In the genomic region with DNA sequence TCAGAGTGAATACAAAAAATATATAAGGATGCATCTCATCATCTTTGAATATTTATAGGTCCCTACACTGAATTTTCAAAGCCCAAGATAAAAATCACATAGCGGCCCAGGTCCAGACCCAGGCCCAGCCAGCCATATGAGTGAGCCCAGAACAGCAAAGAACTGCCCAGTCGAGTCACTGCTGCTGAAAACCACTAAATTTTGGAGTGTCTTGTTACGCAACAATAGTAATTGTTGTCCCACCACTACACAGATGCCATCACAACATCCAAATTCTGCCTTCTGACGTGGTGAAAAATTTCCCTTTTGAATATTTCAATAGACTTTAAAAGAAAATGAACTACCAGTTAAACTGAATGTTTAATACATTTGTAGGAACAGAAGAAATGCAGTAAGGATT, we compare ENCODE assay signal across 21 cellular contexts. TPM values are rescaled to one million over a fixed set of nuclear protein-coding genes. Genes with fewer than 3 reads are reported as not detected.
DNase-seq lines count a peak whose midpoint lies in the region; ATAC-seq, FAIRE-seq and TF ChIP-seq lines count a peak whose summit lies in the region.
"Had no signal": no experiment of that assay in that cellular context is flagged by ENCODE, and none has a peak within 500 bp of the region (broad histone marks: within the 10 kb centered on the region; RNA-seq: fewer than 3 reads in every experiment).

No MANE protein-coding gene starts in this region.

- no peak for TF ChIP-seq RAD21 in HepG2 (CRISPR knock-in tag; IDR thresholded peaks at IDR 0.05)

- H3K27ac ChIP-seq in HepG2 (ENCODE audit: extremely low read length, insufficient read depth, low read length) (no peak overlapping the region), right lobe of liver (no peak overlapping the region)
- H3K27ac ChIP-seq: BLaER1, SJSA1 had no signal

- ATAC-seq in HepG2, result no peak
- ATAC-seq in right lobe of liver, result no peak
- ATAC-seq: GM12878 had no signal

- no peaks in the 10 kb centered on the region for H3K9me3 ChIP-seq in HepG2 (ENCODE audit: low read length)
- no peaks in the 10 kb centered on the region for H3K9me3 ChIP-seq in right lobe of liver
- H3K9me3 ChIP-seq: BLaER1, MG63 had no signal

- TF ChIP-seq POLR2A in HepG2 (IDR thresholded peaks at IDR 0.05; ENCODE audit: insufficient read depth in 1 of 2, low read depth in 2 of 2, low read length in 2 of 2) (no peak), right lobe of liver (IDR thresholded peaks at IDR 0.05) (no peak)

- H3K36me3 ChIP-seq in HepG2 (replicated peaks in 1 of 2; ENCODE audit: control insufficient read depth in 1 of 2, insufficient read depth in 2 of 2, low read length in 2 of 2), result peaks cover 2 to 17% of the 10 kb centered on the region in 2 experiments; a peak in 3 of 5 replicates
- H3K36me3 ChIP-seq in right lobe of liver, result peaks cover 0 to 47% (median 15%) of the 10 kb centered on the region in 4 donors

- TF ChIP-seq CTCF in HepG2 (CRISPR knock-in tag; IDR thresholded peaks at IDR 0.05) (no peak), right lobe of liver (IDR thresholded peaks at IDR 0.05) (no peak), fibroblast of pulmonary artery (IDR thresholded peaks at IDR 0.05; ENCODE audit: low read length, missing control alignments) (no peak)

- 90% methylated on average over 4 of the region's 4 CpGs for WGBS in HepG2 (ENCODE audit: low lambda C conversion rate)
- 82% methylated on average over 4 of the region's 4 CpGs for WGBS in right lobe of liver (ENCODE audit: insufficient coverage, low coverage, low lambda C conversion rate, missing lambda C conversion rate)

- H3K4me3 ChIP-seq in HepG2 (replicated peaks in 1 of 3; ENCODE audit: insufficient read depth in 1 of 3, low read depth in 2 of 3, low read length in 3 of 3) (no peak overlapping the region), right lobe of liver (no peak overlapping the region), fibroblast of pulmonary artery (replicated peaks; ENCODE audit: low read depth, low read length) (no peak overlapping the region)
- H3K4me3 ChIP-seq: BLaER1, GM12878, MG63, SJSA1 had no signal

- DNase-seq in HepG2 (ENCODE audit: low spot score) (no peak), right lobe of liver (no peak), MV-4-11 (lab: John Stamatoyannopoulos, UW) (peak; percentile 23), fibroblast of pulmonary artery (ENCODE audit: low read depth) (peak; percentile 39), amniotic stem cell (lab: John Stamatoyannopoulos, UW) (no peak), NCI-H1048 (lab: John Stamatoyannopoulos, UW) (no peak)
- no peak for DNase-seq in activated naive CD4-positive, alpha-beta T cell (lab: John Stamatoyannopoulos, UW)
- DNase-seq: CD8-positive, alpha-beta memory T cell; DMS53; EL; HCEC 1CT; Kasumi-1; MG63; NCI-H1417 treated with DMSO at 0.1 percent for 48 hours; NCI-H1930; NCI-H526 had no signal

- in situ Hi-C loops in HepG2 (cut with HindIII; ENCODE audit: extremely low pct_ligation_motif_present, low pct_unique_long_range_greater_than_20kb), result no loop called here

- intact Hi-C loops in HepG2 (cut with micrococcal nuclease; ENCODE audit: unreplicated experiment), result no loop called here
- intact Hi-C loops in right lobe of liver (cut with DNase I), result no loop called here

- no TSS peak for BruUV-seq in HepG2 (replicated peaks; lab: Mats Ljungman, UMichigan)

- H3K79me2 ChIP-seq in HepG2 (ENCODE audit: insufficient read depth, low read length), result peaks cover 16% of the 10 kb centered on the region

- no peak for FAIRE-seq in HepG2 (lab: Jason Lieb, UNC)
- FAIRE-seq: A204.1, GM12878, GM19239 had no signal

- H3K4me1 ChIP-seq in HepG2 (ENCODE audit: insufficient read depth, low read length) (no peaks in the 10 kb centered on the region), right lobe of liver (peaks cover 0 to 12% (median 0%) of the 10 kb centered on the region in 4 donors)

- H2AFZ ChIP-seq in HepG2 (ENCODE audit: low read length), result no peak overlapping the region

- H3K27me3 ChIP-seq in HepG2 (ENCODE audit: control insufficient read depth in 1 of 2, insufficient read depth in 2 of 2, low read length in 2 of 2) (no peaks in the 10 kb centered on the region), right lobe of liver (no peaks in the 10 kb centered on the region)
- H3K27me3 ChIP-seq: BLaER1, MG63, SJSA1 had no signal

- TF ChIP-seq EP300 in HepG2 (IDR thresholded peaks at IDR 0.05; ENCODE audit: low read depth in 2 of 2, low read length in 2 of 2), result no peak
- no peak for TF ChIP-seq EP300 in HepG2 (CRISPR knock-in tag; IDR thresholded peaks at IDR 0.05; ENCODE audit: borderline replicate concordance)

- POLR2A ChIA-PET in HepG2 (lab: Yijun Ruan, JAX), result no interaction called here

- no peaks in the 10 kb centered on the region for H4K20me1 ChIP-seq in HepG2 (ENCODE audit: insufficient read depth, low read length)
- H4K20me1 ChIP-seq: BLaER1 had no signal

- CTCF ChIA-PET in HepG2 (lab: Yijun Ruan, JAX; ENCODE audit: low intra/inter-chr PET ratio, low total read pairs), result no interaction called here

- H3K9ac ChIP-seq in HepG2 (ENCODE audit: insufficient read depth, low read depth, low read length), result no peak overlapping the region
- H3K9ac ChIP-seq: BLaER1 had no signal

- H3K4me2 ChIP-seq in HepG2 (ENCODE audit: low read depth, low read length), result no peak overlapping the region
- H3K4me2 ChIP-seq: BLaER1 had no signal

RNA-seq across cellular contexts. Expression of a gene that starts 5.7 kb away (rescaled TPM):
- total RNA-seq in HepG2 (2016; rRNA removed; fragmentation: Illumina TruSeq; extraction: Trizol) (14.5 and 20.6 TPM in 2 replicates), right lobe of liver (10 to 100 TPM; 24.8 to 41.1 (median 31.1) TPM)
- total RNA-seq in HepG2 (2016; cell fraction: cytosol; rRNA removed; fragmentation: Illumina TruSeq; extraction: Trizol; ENCODE audit: low read depth), result 21.3 and 22.8 TPM in 2 replicates
- total RNA-seq in HepG2 (2016; cell fraction: insoluble cytoplasmic fraction; rRNA removed; fragmentation: Illumina TruSeq; extraction: Trizol), result 14.0 and 23.8 TPM in 2 replicates
- total RNA-seq in HepG2 (2016; cell fraction: membrane; rRNA removed; fragmentation: Illumina TruSeq; extraction: Trizol), result 32.7 and 32.8 TPM in 2 replicates
- 15.0 and 16.4 TPM in 2 replicates for total RNA-seq in HepG2 (2016; cell fraction: nucleus; rRNA removed; fragmentation: Illumina TruSeq; extraction: Trizol)
- 15.9 and 17.6 TPM in 2 replicates for polyA plus RNA-seq in HepG2 (2011; rRNA removed)
- 13.2 and 14.2 TPM in 2 replicates for polyA plus RNA-seq in HepG2 (2011; cell fraction: cytosol; rRNA removed)
- polyA plus RNA-seq in HepG2 (2011; cell fraction: nucleus; rRNA removed), result 6.4 and 8.7 TPM in 2 replicates
- polyA plus RNA-seq in HepG2 (2012), result 18.8 and 20.4 TPM in 2 replicates
- polyA plus RNA-seq in HepG2 (2016; cell fraction: cytosol; fragmentation: Illumina TruSeq; extraction: Trizol; ENCODE audit: low read depth), result 55.4 and 58.2 TPM in 2 replicates
- 18.5 and 25.1 TPM in 2 replicates for polyA plus RNA-seq in HepG2 (2016; cell fraction: insoluble cytoplasmic fraction; fragmentation: Illumina TruSeq; extraction: Trizol; ENCODE audit: low read depth)
- polyA plus RNA-seq in HepG2 (2016; cell fraction: membrane; fragmentation: Illumina TruSeq; extraction: Trizol; ENCODE audit: low read depth), result 45.4 and 46.0 TPM in 2 replicates
- polyA plus RNA-seq in HepG2 (2016; cell fraction: nucleus; fragmentation: Illumina TruSeq; extraction: Trizol; ENCODE audit: insufficient read depth, low read depth), result 26.2 and 28.8 TPM in 2 replicates
- polyA minus RNA-seq in HepG2 (2011; rRNA and poly(A)+ RNA removed; ENCODE audit: low replicate concordance), result 1.9 and 3.2 TPM in 2 replicates
- polyA minus RNA-seq in HepG2 (2011; cell fraction: cytosol; rRNA and poly(A)+ RNA removed), result 4.7 and 6.5 TPM in 2 replicates
- polyA minus RNA-seq in HepG2 (2011; cell fraction: nucleus; rRNA and poly(A)+ RNA removed), result 4.4 and 6.7 TPM in 2 replicates

RNA-seq across cellular contexts. Expression of a gene that starts 10.9 kb away (rescaled TPM):
- total RNA-seq in HepG2 (2016; rRNA removed; fragmentation: Illumina TruSeq; extraction: Trizol), result 2,087 and 2,639 TPM in 2 replicates
- total RNA-seq in HepG2 (2016; cell fraction: cytosol; rRNA removed; fragmentation: Illumina TruSeq; extraction: Trizol; ENCODE audit: low read depth), result 3,110 and 3,287 TPM in 2 replicates
- 2,077 and 2,707 TPM in 2 replicates for total RNA-seq in HepG2 (2016; cell fraction: insoluble cytoplasmic fraction; rRNA removed; fragmentation: Illumina TruSeq; extraction: Trizol)
- total RNA-seq in HepG2 (2016; cell fraction: membrane; rRNA removed; fragmentation: Illumina TruSeq; extraction: Trizol), result 4,915 and 4,916 TPM in 2 replicates
- total RNA-seq in HepG2 (2016; cell fraction: nucleus; rRNA removed; fragmentation: Illumina TruSeq; extraction: Trizol), result 764 and 826 TPM in 2 replicates
- polyA plus RNA-seq in HepG2 (2011; rRNA removed), result 3,818 and 4,133 TPM in 2 replicates
- polyA plus RNA-seq in HepG2 (2011; cell fraction: cytosol; rRNA removed), result 4,012 and 4,835 TPM in 2 replicates
- 824 and 1,042 TPM in 2 replicates for polyA plus RNA-seq in HepG2 (2011; cell fraction: nucleus; rRNA removed)
- 3,914 and 4,724 TPM in 2 replicates for polyA plus RNA-seq in HepG2 (2012)
- 4,104 and 4,147 TPM in 2 replicates for polyA plus RNA-seq in HepG2 (2016; cell fraction: cytosol; fragmentation: Illumina TruSeq; extraction: Trizol; ENCODE audit: low read depth)
- polyA plus RNA-seq in HepG2 (2016; cell fraction: insoluble cytoplasmic fraction; fragmentation: Illumina TruSeq; extraction: Trizol; ENCODE audit: low read depth), result 2,894 and 3,118 TPM in 2 replicates
- 5,165 and 5,252 TPM in 2 replicates for polyA plus RNA-seq in HepG2 (2016; cell fraction: membrane; fragmentation: Illumina TruSeq; extraction: Trizol; ENCODE audit: low read depth)
- polyA plus RNA-seq in HepG2 (2016; cell fraction: nucleus; fragmentation: Illumina TruSeq; extraction: Trizol; ENCODE audit: insufficient read depth, low read depth), result 1,528 and 1,530 TPM in 2 replicates
- 381 and 692 TPM in 2 replicates for polyA minus RNA-seq in HepG2 (2011; rRNA and poly(A)+ RNA removed; ENCODE audit: low replicate concordance)
- 546 and 648 TPM in 2 replicates for polyA minus RNA-seq in HepG2 (2011; cell fraction: cytosol; rRNA and poly(A)+ RNA removed)
- 521 and 627 TPM in 2 replicates for polyA minus RNA-seq in HepG2 (2011; cell fraction: nucleus; rRNA and poly(A)+ RNA removed)
- total RNA-seq in right lobe of liver, result 100 to 1,000 TPM; 385 to 554 (median 483) TPM

RNA-seq across cellular contexts. Expression of a gene that starts 20.9 kb away (rescaled TPM):
- total RNA-seq in HepG2 (2016; rRNA removed; fragmentation: Illumina TruSeq; extraction: Trizol) (47.6 and 74.3 TPM in 2 replicates), right lobe of liver (10 to 100 TPM; 19.0 to 31.1 (median 25.7) TPM)
- 44.2 and 58.4 TPM in 2 replicates for total RNA-seq in HepG2 (2016; cell fraction: cytosol; rRNA removed; fragmentation: Illumina TruSeq; extraction: Trizol; ENCODE audit: low read depth)
- total RNA-seq in HepG2 (2016; cell fraction: insoluble cytoplasmic fraction; rRNA removed; fragmentation: Illumina TruSeq; extraction: Trizol), result 48.0 and 72.9 TPM in 2 replicates
- total RNA-seq in HepG2 (2016; cell fraction: membrane; rRNA removed; fragmentation: Illumina TruSeq; extraction: Trizol), result 80.3 and 82.6 TPM in 2 replicates
- total RNA-seq in HepG2 (2016; cell fraction: nucleus; rRNA removed; fragmentation: Illumina TruSeq; extraction: Trizol), result 54.5 and 60.6 TPM in 2 replicates
- 51.6 and 72.0 TPM in 2 replicates for polyA plus RNA-seq in HepG2 (2011; rRNA removed)
- polyA plus RNA-seq in HepG2 (2011; cell fraction: cytosol; rRNA removed), result 32.3 and 39.0 TPM in 2 replicates
- polyA plus RNA-seq in HepG2 (2011; cell fraction: nucleus; rRNA removed), result 13.1 and 15.9 TPM in 2 replicates
- 42.0 and 55.8 TPM in 2 replicates for polyA plus RNA-seq in HepG2 (2012)
- polyA plus RNA-seq in HepG2 (2016; cell fraction: cytosol; fragmentation: Illumina TruSeq; extraction: Trizol; ENCODE audit: low read depth), result 28.7 and 32.8 TPM in 2 replicates
- polyA plus RNA-seq in HepG2 (2016; cell fraction: insoluble cytoplasmic fraction; fragmentation: Illumina TruSeq; extraction: Trizol; ENCODE audit: low read depth), result 70.0 and 71.9 TPM in 2 replicates
- polyA plus RNA-seq in HepG2 (2016; cell fraction: membrane; fragmentation: Illumina TruSeq; extraction: Trizol; ENCODE audit: low read depth), result 59.3 and 65.7 TPM in 2 replicates
- 23.8 and 26.1 TPM in 2 replicates for polyA plus RNA-seq in HepG2 (2016; cell fraction: nucleus; fragmentation: Illumina TruSeq; extraction: Trizol; ENCODE audit: insufficient read depth, low read depth)
- 107 and 109 TPM in 2 replicates for polyA minus RNA-seq in HepG2 (2011; rRNA and poly(A)+ RNA removed; ENCODE audit: low replicate concordance)
- 50.0 and 63.9 TPM in 2 replicates for polyA minus RNA-seq in HepG2 (2011; cell fraction: cytosol; rRNA and poly(A)+ RNA removed)
- 116 and 119 TPM in 2 replicates for polyA minus RNA-seq in HepG2 (2011; cell fraction: nucleus; rRNA and poly(A)+ RNA removed)

Comparison
In these comparisons a context has a peak if more than half of its experiments do, and no peak if none do; other contexts are left out.
1. DNase-seq: peak in MV-4-11 (single experiment) and fibroblast of pulmonary artery (single experiment); none in HepG2 (single experiment), right lobe of liver (0 of 3), activated naive CD4-positive, alpha-beta T cell (0 of 4), amniotic stem cell (single experiment) and NCI-H1048 (single experiment).